1 cellular context compared by ENCODE assay signal in genomic region chr3:57150097-57150496, GRCh38.
TF ChIP-seq lines count a peak whose summit lies in the region.

No MANE protein-coding gene starts in this region.

TF ChIP-seq in WTC11, 78 proteins besides CTCF, POLR2A, EP300 and RAD21 (continued from another document):
- TF ChIP-seq MAX (CRISPR knock-in tag; IDR thresholded peaks at IDR 0.05): no peak
- TF ChIP-seq USF2 (CRISPR knock-in tag; IDR thresholded peaks at IDR 0.05): no peak
- TF ChIP-seq MLX (CRISPR knock-in tag; IDR thresholded peaks at IDR 0.05): no peak
- TF ChIP-seq CDX4 (CRISPR knock-in tag; IDR thresholded peaks at IDR 0.05; ENCODE audit: borderline replicate concordance): no peak
